ENCODE assay signal across 16 cellular contexts in the genomic region with DNA sequence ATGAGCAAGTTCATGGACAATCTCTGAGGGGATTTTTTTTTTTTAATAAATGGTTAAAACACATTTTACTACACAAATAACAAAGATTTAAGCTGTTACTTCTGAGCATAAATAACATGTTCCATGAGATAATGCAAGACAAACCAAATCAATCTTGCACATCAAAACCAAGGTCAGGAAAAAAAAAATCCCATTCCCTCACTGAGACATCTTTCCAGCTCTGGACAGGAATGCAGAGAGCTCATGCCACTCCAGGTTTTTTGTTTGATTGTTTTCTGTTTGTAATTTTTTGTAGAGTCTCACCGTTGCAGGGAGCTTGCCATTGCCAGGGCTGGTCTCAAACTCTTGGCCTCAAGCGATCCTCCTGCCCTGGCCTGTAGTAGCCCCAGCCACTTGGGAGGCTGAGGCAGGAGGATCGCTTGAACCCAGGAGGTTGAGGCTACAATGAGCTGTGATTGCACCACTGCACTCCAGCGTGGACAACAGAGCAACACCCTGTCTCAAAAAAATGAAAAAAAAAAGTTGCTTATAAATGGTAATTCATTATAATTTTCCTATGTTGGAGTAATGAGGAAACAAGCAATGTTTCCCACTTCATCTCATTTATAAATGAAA. TPM values are rescaled to one million over a fixed set of nuclear protein-coding genes. Genes with fewer than 3 reads are reported as not detected.
DNase-seq lines count a peak whose midpoint lies in the region; ATAC-seq and TF ChIP-seq lines count a peak whose summit lies in the region.
"Had no signal": no experiment of that assay in that cellular context is flagged by ENCODE, and none has a peak within 500 bp of the region (broad histone marks: within the 10 kb centered on the region; RNA-seq: fewer than 3 reads in every experiment).

No MANE protein-coding gene starts in this region.

- no peak overlapping the region for H3K14ac ChIP-seq in H9 (ENCODE audit: insufficient read depth, low read length)

- H3K9ac ChIP-seq in skeletal muscle satellite cell (ENCODE audit: low read depth, low read length), result peak overlapping the region; percentile 83
- H3K9ac ChIP-seq in H9 (ENCODE audit: extremely low read depth, insufficient read length, low read length), result no peak overlapping the region

- peaks cover 24% of the 10 kb centered on the region; the same call in 1 of the 2 replicates for H3K79me2 ChIP-seq in H9 (ENCODE audit: insufficient read depth, low read length)

- no peak overlapping the region for H2BK12ac ChIP-seq in H9 (ENCODE audit: insufficient read length, low read depth, low read length)

- H3K27me3 Mint-ChIP-seq in Caco-2 (ENCODE audit: insufficient read depth, unreplicated experiment), result no peaks in the 10 kb centered on the region
- H3K27me3 Mint-ChIP-seq in CD4-positive, alpha-beta memory T cell, result peaks cover 5 to 11% of the 10 kb centered on the region in 2 donors
- H3K27me3 Mint-ChIP-seq in H9 (ENCODE audit: low read depth), result no peaks in the 10 kb centered on the region

- WGBS in H9 (ENCODE audit: extremely low coverage, insufficient read length, low lambda C conversion rate), result no CpG with 5 or more reads among the region's 4 CpGs

- POLR2A ChIA-PET in Caco-2 (lab: Charles Lee) (no interaction called here), Panc1 (lab: Charles Lee) (interaction anchor here (0.7 kb wide), 1 partner anchor 81 kb away, joined by 5 read pairs; no protein-coding TSS in a partner anchor)
- POLR2A ChIA-PET in CD4-positive, alpha-beta memory T cell (lab: Charles Lee; ENCODE audit: partially characterized antibody), result no interaction called here

- H3K4me1 Mint-ChIP-seq in Caco-2 (ENCODE audit: low read depth, unreplicated experiment) (peaks cover 23% of the 10 kb centered on the region), H9 (peaks cover 46 to 49% of the 10 kb centered on the region in 2 experiments)
- peaks cover 0 to 1% (median 0%) of the 10 kb centered on the region in 4 donors for H3K4me1 Mint-ChIP-seq in CD4-positive, alpha-beta memory T cell
- H3K4me1 Mint-ChIP-seq: stimulated activated effector memory CD8-positive, alpha-beta T cell treated with anti-CD3 and anti-CD28 coated beads, Interleukin-12 subunit alpha, Interleukin-12 subunit beta, amount 100 ng/mL, for 72 hours had no signal

- no peak overlapping the region for H2BK20ac ChIP-seq in H9 (ENCODE audit: low read depth, low read length, poor library complexity, severe bottlenecking)

- H3K79me1 ChIP-seq in H9 (ENCODE audit: insufficient read depth, low read depth, low read length, poor library complexity, severe bottlenecking), result no peaks in the 10 kb centered on the region

- H3K4me1 ChIP-seq in Caco-2 (peaks cover 46% of the 10 kb centered on the region), Panc1 (ENCODE audit: control insufficient read depth, insufficient read depth, low read length) (peaks cover 50% of the 10 kb centered on the region), skeletal muscle satellite cell (ENCODE audit: control insufficient read depth, insufficient read depth, low read length) (peaks cover 55% of the 10 kb centered on the region), H9 (ENCODE audit: insufficient read depth, low read length) (peaks cover 22% of the 10 kb centered on the region)
- no peaks in the 10 kb centered on the region for H3K4me1 ChIP-seq in CD4-positive, alpha-beta memory T cell (ENCODE audit: insufficient read depth, low read length)

- intact Hi-C loops in Caco-2 (cut with micrococcal nuclease; ENCODE audit: unreplicated experiment) (no loop called here), Panc1 (cut with micrococcal nuclease; ENCODE audit: unreplicated experiment) (no loop called here)
- intact Hi-C loops in CD4-positive, alpha-beta memory T cell (cut with micrococcal nuclease), result no loop called here

- BruUV-seq in Caco-2 (replicated peaks; lab: Mats Ljungman, UMichigan) (no TSS peak), Panc1 (replicated peaks; lab: Mats Ljungman, UMichigan) (no TSS peak)

- H3K56ac ChIP-seq in H9 (ENCODE audit: insufficient read length, low read depth, low read length), result no peak overlapping the region

- CTCF ChIA-PET in Caco-2 (lab: Charles Lee) (interaction anchor here (0.6 to 1.1 kb wide), 2 partner anchors 26 to 136 kb away, joined by 3 read pairs; no protein-coding TSS in a partner anchor), Panc1 (lab: Charles Lee) (no interaction called here)
- CTCF ChIA-PET in CD4-positive, alpha-beta memory T cell (lab: Charles Lee; ENCODE audit: partially characterized antibody), result interaction anchor here (1.1 kb wide), 1 partner anchor 9 kb away, joined by 3 read pairs; no protein-coding TSS in a partner anchor

- TF ChIP-seq CTCF in Caco-2 (IDR thresholded peaks at IDR 0.05; ENCODE audit: insufficient read depth in 1 of 2, low read depth in 1 of 2, low read length in 1 of 2, severe bottlenecking in 1 of 2, unreplicated experiment in 1 of 2) (no peak), Panc1 (IDR thresholded peaks at IDR 0.05) (no peak), H9 (conservative IDR thresholded peaks at IDR 0.05) (no peak)

- H4K20me1 ChIP-seq in H9 (ENCODE audit: control insufficient read depth, insufficient read depth, insufficient read length), result no peaks in the 10 kb centered on the region

- DNase-seq in Caco-2 (no peak), Panc1 (ENCODE audit: low read depth, low spot score) (no peak), epithelial cell of prostate (ENCODE audit: low read depth, low spot score) (no peak), H9 (no peak), HK-2 (ENCODE audit: unreplicated experiment) (no peak)
- DNase-seq in CD4-positive, alpha-beta memory T cell, result no peak
- DNase-seq: activated CD4-positive, alpha-beta T cell treated with anti-CD3 and anti-CD28 coated beads, Interleukin-2, amount 50 U/mL, for 4 hours; activated naive CD4-positive, alpha-beta T cell treated with anti-CD3 and anti-CD28 coated beads, Interleukin-2, amount 50 U/mL, for 16 hours; dermis blood vessel endothelial cell; naive thymus-derived CD4-positive, alpha-beta T cell; NCI-H2081; NCI-H526; stimulated activated CD4-positive, alpha-beta T cell treated with anti-CD3 and anti-CD28 coated beads, Interleukin-12 subunit alpha, Interleukin-12 subunit beta, amount 100 ng/mL, for 4 hours had no signal

- no peak overlapping the region for H3K4ac ChIP-seq in H9 (ENCODE audit: low read depth, low read length)

- H3K4me2 ChIP-seq in skeletal muscle satellite cell (ENCODE audit: low read length) (peak overlapping the region; percentile 73), H9 (ENCODE audit: insufficient read depth, insufficient read length, low read length) (no peak overlapping the region)

- H4K8ac ChIP-seq in H9 (replicated peaks; ENCODE audit: insufficient read length, low read depth, low read length), result no peak overlapping the region

- H2BK5ac ChIP-seq in H9 (ENCODE audit: insufficient read length, low read length), result no peak overlapping the region

- H3K23me2 ChIP-seq in H9 (ENCODE audit: insufficient read length, low read depth, low read length, poor library complexity, severe bottlenecking), result no peaks in the 10 kb centered on the region

- ATAC-seq in Panc1 (no peak), GM21528 (IDR thresholded peaks at IDR 0.05; ENCODE audit: low FRiP score, unreplicated experiment) (no peak)
- ATAC-seq: naive thymus-derived CD4-positive, alpha-beta T cell; stimulated activated effector memory CD8-positive, alpha-beta T cell treated with anti-CD3 and anti-CD28 coated beads, Interleukin-12 subunit alpha, Interleukin-12 subunit beta, amount 100 ng/mL, for 72 hours had no signal

- no peak overlapping the region for H2BK120ac ChIP-seq in H9 (ENCODE audit: low read depth, low read length, poor library complexity, severe bottlenecking)

- H2AK5ac ChIP-seq in H9 (ENCODE audit: insufficient read length, low read length), result no peak overlapping the region

- in situ Hi-C loops in Panc1 (cut with HindIII; ENCODE audit: low pct_unique_long_range_greater_than_20kb, low sequenced_read_pairs), result no loop called here

- H3K4me3 ChIP-seq in Caco-2 (ENCODE audit: low read depth, low read length) (no peak overlapping the region), Panc1 (ENCODE audit: low read depth in 2 of 2, low read length in 2 of 2) (no peak overlapping the region), skeletal muscle satellite cell (ENCODE audit: low read length) (no peak overlapping the region)
- H3K4me3 ChIP-seq in CD4-positive, alpha-beta memory T cell (ENCODE audit: low read length in 2 of 2), result no peak overlapping the region

- peak overlapping the region; percentile 97 for H3K27ac Mint-ChIP-seq in Caco-2 (ENCODE audit: unreplicated experiment)
- H3K27ac Mint-ChIP-seq in CD4-positive, alpha-beta memory T cell, result no peak overlapping the region
- H3K27ac Mint-ChIP-seq in H9, result peak overlapping the region in 1 of 3 experiments; percentile 76; a peak in 1 of 7 replicates
- H3K27ac Mint-ChIP-seq: naive thymus-derived CD4-positive, alpha-beta T cell; stimulated activated effector memory CD8-positive, alpha-beta T cell treated with anti-CD3 and anti-CD28 coated beads, Interleukin-12 subunit alpha, Interleukin-12 subunit beta, amount 100 ng/mL, for 72 hours had no signal

- no peak overlapping the region for H4K91ac ChIP-seq in H9 (ENCODE audit: insufficient read length, low read depth, low read length)

- no peaks in the 10 kb centered on the region for H3K9me3 ChIP-seq in Caco-2
- no peaks in the 10 kb centered on the region for H3K9me3 ChIP-seq in Panc1 (ENCODE audit: control insufficient read depth, insufficient read depth, low read depth, low read length)
- no peaks in the 10 kb centered on the region for H3K9me3 ChIP-seq in skeletal muscle satellite cell (replicated peaks; ENCODE audit: low read length)
- no peaks in the 10 kb centered on the region for H3K9me3 ChIP-seq in CD4-positive, alpha-beta memory T cell (ENCODE audit: control insufficient read depth in 1 of 2, low read length in 2 of 2)
- no peaks in the 10 kb centered on the region for H3K9me3 ChIP-seq in H9 (ENCODE audit: control insufficient read depth, low read depth, low read length)

- no peak overlapping the region for H3K23ac ChIP-seq in H9 (ENCODE audit: insufficient read length, low read depth, low read length)

- no peaks in the 10 kb centered on the region for H3K27me3 ChIP-seq in Caco-2 (replicated peaks; ENCODE audit: control insufficient read depth, insufficient read depth, low read length)
- H3K27me3 ChIP-seq in Panc1 (ENCODE audit: control insufficient read depth, insufficient read depth, low read length), result no peaks in the 10 kb centered on the region
- no peaks in the 10 kb centered on the region for H3K27me3 ChIP-seq in skeletal muscle satellite cell (ENCODE audit: control insufficient read depth, insufficient read depth, low read length)
- H3K27me3 ChIP-seq in CD4-positive, alpha-beta memory T cell (ENCODE audit: insufficient read depth, low read length), result no peaks in the 10 kb centered on the region
- H3K27me3 ChIP-seq in H9 (ENCODE audit: insufficient read depth, low read length), result no peaks in the 10 kb centered on the region

- H3K36me3 ChIP-seq in Caco-2 (ENCODE audit: control insufficient read depth, insufficient read depth, low read length) (no peaks in the 10 kb centered on the region), Panc1 (ENCODE audit: control insufficient read depth, insufficient read depth, low read length) (no peaks in the 10 kb centered on the region), skeletal muscle satellite cell (ENCODE audit: insufficient read depth, low read length) (no peaks in the 10 kb centered on the region)
- H3K36me3 ChIP-seq in CD4-positive, alpha-beta memory T cell (ENCODE audit: insufficient read depth, low read length), result no peaks in the 10 kb centered on the region

- no peak overlapping the region for H3K4me3 Mint-ChIP-seq in Caco-2 (ENCODE audit: unreplicated experiment)
- H3K4me3 Mint-ChIP-seq in CD4-positive, alpha-beta memory T cell, result no peak overlapping the region
- H3K4me3 Mint-ChIP-seq in H9, result no peak overlapping the region
- H3K4me3 Mint-ChIP-seq: naive thymus-derived CD4-positive, alpha-beta T cell; stimulated activated effector memory CD8-positive, alpha-beta T cell treated with anti-CD3 and anti-CD28 coated beads, Interleukin-12 subunit alpha, Interleukin-12 subunit beta, amount 100 ng/mL, for 72 hours had no signal

- H3T11ph ChIP-seq in H9 (ENCODE audit: low read length), result no peak overlapping the region

- H3K18ac ChIP-seq in H9 (ENCODE audit: insufficient read length, low read depth, low read length), result no peak overlapping the region

- peak overlapping the region; percentile 99 for H3K27ac ChIP-seq in Panc1 (ENCODE audit: low read length)
- H3K27ac ChIP-seq in epithelial cell of prostate, result peak overlapping the region; percentile 97
- no peak overlapping the region for H3K27ac ChIP-seq in CD4-positive, alpha-beta memory T cell (ENCODE audit: low read depth, low read length)
- no peak overlapping the region for H3K27ac ChIP-seq in H9 (ENCODE audit: insufficient read length, low read depth, low read length)

- no peak overlapping the region for H4K5ac ChIP-seq in H9 (ENCODE audit: insufficient read length, low read depth, low read length)

- H2AFZ ChIP-seq in H9 (ENCODE audit: low read length), result no peak overlapping the region

- H3K9me3 Mint-ChIP-seq in Caco-2 (ENCODE audit: unreplicated experiment) (no peaks in the 10 kb centered on the region), H9 (no peaks in the 10 kb centered on the region)
- no peaks in the 10 kb centered on the region for H3K9me3 Mint-ChIP-seq in CD4-positive, alpha-beta memory T cell
- H3K9me3 Mint-ChIP-seq: stimulated activated effector memory CD8-positive, alpha-beta T cell treated with anti-CD3 and anti-CD28 coated beads, Interleukin-12 subunit alpha, Interleukin-12 subunit beta, amount 100 ng/mL, for 72 hours had no signal

- no peak overlapping the region for H2BK15ac ChIP-seq in H9 (ENCODE audit: low read depth, low read length)

- H3K36me3 Mint-ChIP-seq in Caco-2 (ENCODE audit: insufficient read depth, unreplicated experiment) (peaks cover 8% of the 10 kb centered on the region), H9 (ENCODE audit: insufficient read depth in 1 of 3, low read depth in 3 of 3) (peaks cover 0 to 11% (median 2%) of the 10 kb centered on the region in 3 experiments; a peak in 2 of 7 replicates)
- H3K36me3 Mint-ChIP-seq in CD4-positive, alpha-beta memory T cell, result no peaks in the 10 kb centered on the region
- H3K36me3 Mint-ChIP-seq: stimulated activated effector memory CD8-positive, alpha-beta T cell treated with anti-CD3 and anti-CD28 coated beads, Interleukin-12 subunit alpha, Interleukin-12 subunit beta, amount 100 ng/mL, for 72 hours had no signal

RNA-seq across cellular contexts. Expression of a gene that starts 14.0 kb away (rescaled TPM):
- total RNA-seq in Caco-2 (2022), result 71.2 and 79.5 TPM in 2 replicates
- total RNA-seq in Panc1 (2021; ENCODE audit: unreplicated experiment), result 88.1 TPM
- polyA plus RNA-seq in Panc1 (2012; ENCODE audit: insufficient read length), result 65.0 TPM
- 10.9 and 19.3 TPM in 2 replicates for total RNA-seq in skeletal muscle satellite cell (2012; rRNA removed)
- not detected for total RNA-seq in CD4-positive, alpha-beta memory T cell
- polyA plus RNA-seq in CD4-positive, alpha-beta memory T cell, result under 1 TPM in 1 of 2 donors, not detected in 1; 0.95 TPM
- 42.7 and 46.7 TPM in 2 replicates for total RNA-seq in H9 (2021)

RNA-seq across cellular contexts. Expression of a gene that starts 14.5 kb away (rescaled TPM):
- total RNA-seq in Caco-2 (2022) (4.7 and 5.9 TPM in 2 replicates), Panc1 (2021; ENCODE audit: unreplicated experiment) (8.9 TPM), H9 (2021) (2.1 and 2.6 TPM in 2 replicates)
- polyA plus RNA-seq in Panc1 (2012; ENCODE audit: insufficient read length), result 7.2 TPM
- 0.44 and 0.76 TPM in 2 replicates for total RNA-seq in skeletal muscle satellite cell (2012; rRNA removed)
- not detected for total RNA-seq in CD4-positive, alpha-beta memory T cell
- under 1 TPM in 1 of 2 donors, not detected in 1; 0.07 TPM for polyA plus RNA-seq in CD4-positive, alpha-beta memory T cell
- polyA plus RNA-seq: naive thymus-derived CD4-positive, alpha-beta T cell had no signal

Comparison
In these comparisons a context has a peak if more than half of its experiments do, and no peak if none do; other contexts are left out.
1. H3K27ac ChIP-seq: peak in Panc1 (single experiment) and epithelial cell of prostate (single experiment); none in CD4-positive, alpha-beta memory T cell (single experiment) and H9 (single experiment).
2. RNA of a gene that starts 14.0 kb away (total RNA-seq): 88.1 TPM in Panc1 (single experiment), 71.2 to 79.5 TPM in Caco-2 and 42.7 to 46.7 TPM in H9; not detected in CD4-positive, alpha-beta memory T cell; every median in the first group is over 10 times any median in the second.